In genomic region chr11:733072-733471, GRCh38 we compare ENCODE assay signal across 1 cellular context.
TF ChIP-seq lines count a peak whose summit lies in the region.

No MANE protein-coding gene starts in this region.

TF ChIP-seq in H1, 55 proteins besides CTCF, POLR2A, EP300 and RAD21:
- TF ChIP-seq RXRA (IDR thresholded peaks at IDR 0.05; ENCODE audit: insufficient read depth, low read depth, low read length) (no peak), POLR2AphosphoS5 (IDR thresholded peaks at IDR 0.05; ENCODE audit: low read depth, low read length) (no peak), SAP30 (IDR thresholded peaks at IDR 0.05; ENCODE audit: insufficient read depth, insufficient replicate concordance, low read length) (no peak), MAFK (IDR thresholded peaks at IDR 0.05; ENCODE audit: low read depth, low read length) (no peak), RBBP5 (IDR thresholded peaks at IDR 0.05; ENCODE audit: borderline replicate concordance, low read depth, low read length) (no peak), SIRT6 (IDR thresholded peaks at IDR 0.05; ENCODE audit: low read length) (no peak), ZNF274 (IDR thresholded peaks at IDR 0.05; ENCODE audit: borderline replicate concordance, extremely low read depth, low read length) (no peak), SRF (IDR thresholded peaks at IDR 0.05; ENCODE audit: low read depth, low read length) (no peak), NRF1 (IDR thresholded peaks at IDR 0.05; ENCODE audit: low read depth, low read length) (no peak), CHD2 (IDR thresholded peaks at IDR 0.05; ENCODE audit: low read length) (no peak), SP4 (IDR thresholded peaks at IDR 0.05; ENCODE audit: low read length) (no peak), KDM1A (IDR thresholded peaks at IDR 0.05; ENCODE audit: borderline replicate concordance, low read length) (no peak), BCL11A (IDR thresholded peaks at IDR 0.05; ENCODE audit: low read depth in 2 of 2, low read length in 2 of 2) (no peak), RFX5 (IDR thresholded peaks at IDR 0.05; ENCODE audit: borderline replicate concordance, low read depth, low read length) (no peak), PHF8 (conservative IDR thresholded peaks at IDR 0.05; ENCODE audit: low read depth, low read length) (no peak), NANOG (IDR thresholded peaks at IDR 0.05; ENCODE audit: insufficient read depth, low read depth, low read length, poor library complexity, severe bottlenecking) (no peak)
